In the genomic region with DNA sequence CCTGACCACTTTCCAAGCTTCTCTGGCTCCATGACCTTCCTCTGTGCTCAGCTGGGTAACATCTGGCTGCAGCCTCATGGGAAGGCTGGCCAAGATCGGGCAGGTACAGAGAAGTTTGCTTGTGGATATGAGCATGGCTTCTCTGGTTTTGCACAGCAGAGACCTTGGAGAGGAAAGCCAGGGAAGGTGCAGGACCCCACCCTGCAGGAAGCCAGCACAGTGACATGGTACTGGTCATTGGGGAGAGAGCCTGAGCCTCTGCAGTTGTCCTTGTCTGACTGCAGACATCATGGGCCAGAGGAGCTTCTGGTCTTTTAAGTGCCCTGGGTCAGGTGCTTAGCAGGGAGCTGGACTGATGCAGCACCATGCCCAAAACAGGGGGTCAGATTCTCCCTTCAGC, we compare ENCODE assay signal across 25 cellular contexts.
"Had no signal": no experiment of that assay in that cellular context is flagged by ENCODE, and none has a peak within 500 bp of the region (broad histone marks: within the 10 kb centered on the region; RNA-seq: fewer than 3 reads in every experiment).

No MANE protein-coding gene starts in this region.

- H3K27ac Mint-ChIP-seq: activated CD4-positive, alpha-beta memory T cell treated with anti-CD3 and anti-CD28 coated beads, Interleukin-2, amount 10 ng/mL, durations not matched to agents 7 days and 5 days; activated CD4-positive, alpha-beta T cell treated with anti-CD3 and anti-CD28 coated beads, Interleukin-2, amount 10 ng/mL, durations not matched to agents 7 days and 5 days; activated naive CD8-positive, alpha-beta T cell; activated T-helper 1 cell treated with anti-CD3 and anti-CD28 coated beads, Interleukin-12 subunit alpha, Interleukin-12 subunit beta, Interleukin-2, Interleukin-4 antibody, amounts not matched to agents 30 ng/mL and 10 ng/mL and 1 ng/mL, durations not matched to agents 14 hours and 24 hours and 36 hours; activated T-helper 2 cell treated with anti-CD3 and anti-CD28 coated beads, Interferon-gamma antibody, Interleukin-2, Interleukin-4, amounts not matched to agents 10 μg/mL and 5 μg/mL and 100 μg/mL, durations not matched to agents 14 hours and 24 hours and 36 hours had no signal

- H3K36me3 Mint-ChIP-seq: activated naive CD8-positive, alpha-beta T cell had no signal

- H3K4me3 Mint-ChIP-seq: activated CD4-positive, alpha-beta memory T cell treated with anti-CD3 and anti-CD28 coated beads, Interleukin-2, amount 10 ng/mL, durations not matched to agents 7 days and 5 days; activated CD4-positive, alpha-beta T cell treated with anti-CD3 and anti-CD28 coated beads, Interleukin-2, amount 10 ng/mL, durations not matched to agents 7 days and 5 days; activated naive CD8-positive, alpha-beta T cell; activated T-helper 1 cell treated with anti-CD3 and anti-CD28 coated beads, Interleukin-12 subunit alpha, Interleukin-12 subunit beta, Interleukin-2, Interleukin-4 antibody, amounts not matched to agents 30 ng/mL and 10 ng/mL and 1 ng/mL, durations not matched to agents 14 hours and 24 hours and 36 hours had no signal

- H3K4me3 ChIP-seq: colonic mucosa, heart left ventricle had no signal

- H3K9me3 Mint-ChIP-seq: activated CD4-positive, alpha-beta memory T cell treated with anti-CD3 and anti-CD28 coated beads, Interleukin-2, amount 10 ng/mL, durations not matched to agents 7 days and 5 days; activated CD4-positive, alpha-beta T cell treated with anti-CD3 and anti-CD28 coated beads, Interleukin-2, amount 10 ng/mL, durations not matched to agents 7 days and 5 days; activated T-helper 1 cell treated with anti-CD3 and anti-CD28 coated beads, Interleukin-12 subunit alpha, Interleukin-12 subunit beta, Interleukin-2, Interleukin-4 antibody, amounts not matched to agents 30 ng/mL and 10 ng/mL and 1 ng/mL, durations not matched to agents 14 hours and 24 hours and 36 hours; activated T-helper 2 cell treated with anti-CD3 and anti-CD28 coated beads, Interferon-gamma antibody, Interleukin-2, Interleukin-4, amounts not matched to agents 10 μg/mL and 5 μg/mL and 100 μg/mL, durations not matched to agents 14 hours and 24 hours and 36 hours had no signal

- FAIRE-seq: astrocyte, frontal cortex had no signal

- H3K36me3 ChIP-seq: brain microvascular endothelial cell, colonic mucosa, heart left ventricle had no signal

- DNase-seq: activated CD4-positive, alpha-beta memory T cell treated with anti-CD3 and anti-CD28 coated beads, Interleukin-2, amount 10 ng/mL, durations not matched to agents 7 days and 5 days; activated CD4-positive, alpha-beta T cell treated with anti-CD3 and anti-CD28 coated beads for 1 hour; activated CD4-positive, alpha-beta T cell treated with anti-CD3 and anti-CD28 coated beads for 4 hours; activated CD4-positive, alpha-beta T cell treated with anti-CD3 and anti-CD28 coated beads, Interleukin-2, amount 10 ng/mL, durations not matched to agents 7 days and 5 days; activated CD4-positive, alpha-beta T cell treated with anti-CD3 and anti-CD28 coated beads, Interleukin-2, amount 50 U/mL, for 4 hours; activated CD4-positive, CD25-positive, alpha-beta regulatory T cell; activated gamma-delta T cell treated with Interleukin-2 at 50 U/mL for 16 hours; activated naive CD4-positive, alpha-beta T cell treated with anti-CD3 and anti-CD28 coated beads, Interleukin-2, amount 50 U/mL, for 16 hours; activated naive CD4-positive, alpha-beta T cell treated with Interleukin-2 at 50 U/mL for 16 hours; activated T-cell treated with anti-CD3 and anti-CD28 coated beads, Interleukin-2, amount 50 U/mL, for 1 hour; activated T-cell treated with anti-CD3 and anti-CD28 coated beads, Interleukin-2, amount 50 U/mL, for 48 hours; amniotic stem cell; anterior cingulate cortex; brain microvascular endothelial cell; caudate nucleus; colonic mucosa; effector CD8-positive, alpha-beta T cell; foreskin fibroblast; heart left ventricle; T-helper 2 cell had no signal

- H3K9me3 ChIP-seq: colonic mucosa, heart left ventricle had no signal
